Comparison of ENCODE assay signal across 8 cellular contexts in genomic region chr7:123770378-123770777, GRCh38. TPM values are rescaled to one million over a fixed set of nuclear protein-coding genes. Genes with fewer than 3 reads are reported as not detected.
A peak's percentile ranks its signal among the peaks of the same experiment; 100 is the strongest.
DNase-seq lines count a peak whose midpoint lies in the region; ATAC-seq and TF ChIP-seq lines count a peak whose summit lies in the region.

No MANE protein-coding gene starts in this region.

- no peak for TF ChIP-seq CTCF in Calu3 (IDR thresholded peaks at IDR 0.05; ENCODE audit: unreplicated experiment)
- no peak for TF ChIP-seq CTCF in astrocyte of the spinal cord (IDR thresholded peaks at IDR 0.05; ENCODE audit: low read depth, low read length)

- H3K27me3 Mint-ChIP-seq in Calu3 (ENCODE audit: unreplicated experiment): no peaks in the 10 kb centered on the region
- peaks cover 16% of the 10 kb centered on the region for H3K27me3 Mint-ChIP-seq in stimulated activated naive CD8-positive, alpha-beta T cell treated with anti-CD3 and anti-CD28 coated beads, Interleukin-15, amount 100 ng/mL, for 72 hours

- H3K4me3 Mint-ChIP-seq in Calu3 (ENCODE audit: low read depth, unreplicated experiment): no peak overlapping the region
- no peak overlapping the region for H3K4me3 Mint-ChIP-seq in stimulated activated naive CD8-positive, alpha-beta T cell treated with anti-CD3 and anti-CD28 coated beads, Interleukin-15, amount 100 ng/mL, for 72 hours

- BruUV-seq in Calu3 (replicated peaks; lab: Mats Ljungman, UMichigan): no TSS peak

- peaks cover 58% of the 10 kb centered on the region for H3K4me1 Mint-ChIP-seq in Calu3 (ENCODE audit: low read depth, unreplicated experiment)
- H3K4me1 Mint-ChIP-seq in stimulated activated naive CD8-positive, alpha-beta T cell treated with anti-CD3 and anti-CD28 coated beads, Interleukin-15, amount 100 ng/mL, for 72 hours: peaks cover 9% of the 10 kb centered on the region

- ATAC-seq in GM21367 (IDR thresholded peaks at IDR 0.05; ENCODE audit: unreplicated experiment) (peak; percentile 97), HG03521 (IDR thresholded peaks at IDR 0.05; ENCODE audit: unreplicated experiment) (peak; percentile 91)
- peak; percentile 88 for ATAC-seq in stimulated activated naive CD8-positive, alpha-beta T cell treated with anti-CD3 and anti-CD28 coated beads, Interleukin-15, amount 100 ng/mL, for 72 hours

- H3K27ac Mint-ChIP-seq in Calu3 (ENCODE audit: unreplicated experiment): peak overlapping the region; percentile 45
- H3K27ac Mint-ChIP-seq in stimulated activated naive CD8-positive, alpha-beta T cell treated with anti-CD3 and anti-CD28 coated beads, Interleukin-15, amount 100 ng/mL, for 72 hours: no peak overlapping the region

- CTCF ChIA-PET in Calu3 (lab: Charles Lee): interaction anchor here (0.7 to 3.3 kb wide), 5 partner anchors 12 to 527 kb away, joined by 3 to 16 read pairs (median 5); partner anchors contain the start of gene WASL

- no peak overlapping the region for H3K4me3 ChIP-seq in astrocyte of the spinal cord (ENCODE audit: low read depth, low read length)

- intact Hi-C loops in Calu3 (cut with micrococcal nuclease; ENCODE audit: unreplicated experiment): no loop called here

- H3K36me3 Mint-ChIP-seq in Calu3 (ENCODE audit: insufficient read depth, unreplicated experiment): no peaks in the 10 kb centered on the region

- peak; percentile 24 for DNase-seq in Calu3
- peak; percentile 43 for DNase-seq in astrocyte of the spinal cord (ENCODE audit: low read depth, low spot score)
- no peak for DNase-seq in stimulated activated naive CD8-positive, alpha-beta T cell treated with anti-CD3 and anti-CD28 coated beads, Interleukin-15, amount 100 ng/mL, for 72 hours
- DNase-seq in KG1 (lab: John Stamatoyannopoulos, UW): no peak
- no peak for DNase-seq in amniotic stem cell (lab: John Stamatoyannopoulos, UW)
- no peak for DNase-seq in stimulated activated CD8-positive, alpha-beta memory T cell treated with anti-CD3 and anti-CD28 coated beads, Interleukin-4, amount 100 ng/mL, for 48 hours

- in situ Hi-C loops in astrocyte of the spinal cord (cut with HindIII; ENCODE audit: low sequenced_read_pairs): no loop called here

- no peaks in the 10 kb centered on the region for H3K9me3 Mint-ChIP-seq in Calu3 (ENCODE audit: low read depth, unreplicated experiment)
- no peaks in the 10 kb centered on the region for H3K9me3 Mint-ChIP-seq in stimulated activated naive CD8-positive, alpha-beta T cell treated with anti-CD3 and anti-CD28 coated beads, Interleukin-15, amount 100 ng/mL, for 72 hours

RNA-seq across cellular contexts. Expression of gene WASL, which starts 21.6 kb away (rescaled TPM):
- total RNA-seq in Calu3 (2022): 33.2 and 37.5 TPM in 2 replicates

Comparison
In these comparisons a context has a peak if more than half of its experiments do, and no peak if none do; other contexts are left out.
1. DNase-seq: peak in Calu3 (single experiment) and astrocyte of the spinal cord (single experiment); none in stimulated activated naive CD8-positive, alpha-beta T cell treated with anti-CD3 and anti-CD28 coated beads, Interleukin-15, amount 100 ng/mL, for 72 hours (0 of 2), KG1 (single experiment), amniotic stem cell (single experiment) and stimulated activated CD8-positive, alpha-beta memory T cell treated with anti-CD3 and anti-CD28 coated beads, Interleukin-4, amount 100 ng/mL, for 48 hours (single experiment).
2. Peak in every context shown above with its lines, with median percentiles within 50 percentile points of each other: ATAC-seq.